1 cellular context compared by ENCODE assay signal in the genomic region with DNA sequence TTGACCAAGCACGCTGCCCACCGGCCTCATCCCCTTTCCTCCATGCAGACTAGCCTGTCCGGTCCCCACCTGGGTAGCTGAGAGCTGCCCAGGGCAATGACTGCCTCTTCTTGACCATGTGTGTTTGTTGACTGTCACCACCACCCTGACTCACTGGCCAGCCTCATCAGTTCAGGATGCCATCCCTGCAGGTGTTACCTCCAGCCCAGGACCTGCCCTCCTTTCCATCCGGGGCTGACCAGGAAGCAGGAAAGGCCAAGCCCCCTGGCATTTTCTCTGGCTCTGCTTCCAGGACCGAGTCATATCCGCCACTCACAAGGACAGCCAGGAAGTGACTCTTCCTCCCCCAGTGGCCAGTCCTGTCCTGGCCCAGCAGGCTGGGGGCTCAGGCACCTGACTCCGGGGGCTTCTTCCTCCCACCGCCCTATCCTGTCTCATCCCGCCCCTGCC.
TF ChIP-seq lines count a peak whose summit lies in the region.

No MANE protein-coding gene starts in this region.

TF ChIP-seq in SK-N-SH, 30 proteins besides CTCF, POLR2A, EP300 and RAD21 (continued from another document):
- TF ChIP-seq, protein P1, sequence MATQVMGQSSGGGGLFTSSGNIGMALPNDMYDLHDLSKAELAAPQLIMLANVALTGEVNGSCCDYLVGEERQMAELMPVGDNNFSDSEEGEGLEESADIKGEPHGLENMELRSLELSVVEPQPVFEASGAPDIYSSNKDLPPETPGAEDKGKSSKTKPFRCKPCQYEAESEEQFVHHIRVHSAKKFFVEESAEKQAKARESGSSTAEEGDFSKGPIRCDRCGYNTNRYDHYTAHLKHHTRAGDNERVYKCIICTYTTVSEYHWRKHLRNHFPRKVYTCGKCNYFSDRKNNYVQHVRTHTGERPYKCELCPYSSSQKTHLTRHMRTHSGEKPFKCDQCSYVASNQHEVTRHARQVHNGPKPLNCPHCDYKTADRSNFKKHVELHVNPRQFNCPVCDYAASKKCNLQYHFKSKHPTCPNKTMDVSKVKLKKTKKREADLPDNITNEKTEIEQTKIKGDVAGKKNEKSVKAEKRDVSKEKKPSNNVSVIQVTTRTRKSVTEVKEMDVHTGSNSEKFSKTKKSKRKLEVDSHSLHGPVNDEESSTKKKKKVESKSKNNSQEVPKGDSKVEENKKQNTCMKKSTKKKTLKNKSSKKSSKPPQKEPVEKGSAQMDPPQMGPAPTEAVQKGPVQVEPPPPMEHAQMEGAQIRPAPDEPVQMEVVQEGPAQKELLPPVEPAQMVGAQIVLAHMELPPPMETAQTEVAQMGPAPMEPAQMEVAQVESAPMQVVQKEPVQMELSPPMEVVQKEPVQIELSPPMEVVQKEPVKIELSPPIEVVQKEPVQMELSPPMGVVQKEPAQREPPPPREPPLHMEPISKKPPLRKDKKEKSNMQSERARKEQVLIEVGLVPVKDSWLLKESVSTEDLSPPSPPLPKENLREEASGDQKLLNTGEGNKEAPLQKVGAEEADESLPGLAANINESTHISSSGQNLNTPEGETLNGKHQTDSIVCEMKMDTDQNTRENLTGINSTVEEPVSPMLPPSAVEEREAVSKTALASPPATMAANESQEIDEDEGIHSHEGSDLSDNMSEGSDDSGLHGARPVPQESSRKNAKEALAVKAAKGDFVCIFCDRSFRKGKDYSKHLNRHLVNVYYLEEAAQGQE (IDR thresholded peaks at IDR 0.05; ENCODE audit: low read depth, low read length), result no peak
- TF ChIP-seq, protein P2, sequence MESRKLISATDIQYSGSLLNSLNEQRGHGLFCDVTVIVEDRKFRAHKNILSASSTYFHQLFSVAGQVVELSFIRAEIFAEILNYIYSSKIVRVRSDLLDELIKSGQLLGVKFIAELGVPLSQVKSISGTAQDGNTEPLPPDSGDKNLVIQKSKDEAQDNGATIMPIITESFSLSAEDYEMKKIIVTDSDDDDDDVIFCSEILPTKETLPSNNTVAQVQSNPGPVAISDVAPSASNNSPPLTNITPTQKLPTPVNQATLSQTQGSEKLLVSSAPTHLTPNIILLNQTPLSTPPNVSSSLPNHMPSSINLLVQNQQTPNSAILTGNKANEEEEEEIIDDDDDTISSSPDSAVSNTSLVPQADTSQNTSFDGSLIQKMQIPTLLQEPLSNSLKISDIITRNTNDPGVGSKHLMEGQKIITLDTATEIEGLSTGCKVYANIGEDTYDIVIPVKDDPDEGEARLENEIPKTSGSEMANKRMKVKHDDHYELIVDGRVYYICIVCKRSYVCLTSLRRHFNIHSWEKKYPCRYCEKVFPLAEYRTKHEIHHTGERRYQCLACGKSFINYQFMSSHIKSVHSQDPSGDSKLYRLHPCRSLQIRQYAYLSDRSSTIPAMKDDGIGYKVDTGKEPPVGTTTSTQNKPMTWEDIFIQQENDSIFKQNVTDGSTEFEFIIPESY (IDR thresholded peaks at IDR 0.05; ENCODE audit: borderline replicate concordance, low read depth), result no peak
- TF ChIP-seq MXI1 (IDR thresholded peaks at IDR 0.05; ENCODE audit: low read depth, low read length) (no peak), JUND (IDR thresholded peaks at IDR 0.05) (no peak)
